ENCODE assay signal across 1 cellular context in genomic region chr18:10070581-10071000, GRCh38.
TF ChIP-seq lines count a peak whose summit lies in the region.

No MANE protein-coding gene starts in this region.

TF ChIP-seq in IMR-90, 13 proteins besides CTCF, POLR2A, EP300 and RAD21 (continued from another document):
- TF ChIP-seq USF2 (IDR thresholded peaks at IDR 0.05; ENCODE audit: low read depth, low read length): no peak
